27 cellular contexts compared by ENCODE assay signal in the genomic region with DNA sequence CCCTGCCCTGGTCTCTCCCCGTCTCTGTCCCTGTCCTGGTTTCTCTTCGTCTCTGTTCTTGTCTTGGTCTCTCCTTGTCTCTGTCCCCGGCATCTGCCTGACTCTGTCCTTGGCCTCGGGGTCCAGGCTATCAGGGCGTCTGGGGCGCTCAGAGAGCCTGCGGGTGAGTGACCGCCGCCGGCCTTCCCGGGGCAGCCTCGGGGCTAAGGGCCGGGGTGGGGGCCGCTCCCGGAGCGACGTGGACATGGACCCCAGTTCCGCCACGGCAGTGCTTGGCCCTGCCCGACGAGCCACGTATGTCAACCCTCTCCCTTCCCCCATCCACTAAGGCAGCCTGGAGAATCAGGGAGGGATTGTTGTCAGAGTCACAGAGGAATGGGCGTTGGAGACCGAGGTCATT. TPM values are rescaled to one million over a fixed set of nuclear protein-coding genes. Genes with fewer than 3 reads are reported as not detected.
A peak's percentile ranks its signal among the peaks of the same experiment; 100 is the strongest.
DNase-seq lines count a peak whose midpoint lies in the region; ATAC-seq and TF ChIP-seq lines count a peak whose summit lies in the region.
"Had no signal": no experiment of that assay in that cellular context is flagged by ENCODE, and none has a peak within 500 bp of the region (broad histone marks: within the 10 kb centered on the region; RNA-seq: fewer than 3 reads in every experiment).

No MANE protein-coding gene starts in this region.

- H3K27ac Mint-ChIP-seq in activated CD8-positive, alpha-beta T cell treated with anti-CD3 and anti-CD28 coated beads for 36 hours = peak overlapping the region; percentile 23
- H3K27ac Mint-ChIP-seq in effector memory CD8-positive, alpha-beta T cell = peak overlapping the region; percentile 88 to 93
- H3K27ac Mint-ChIP-seq in stimulated activated effector memory CD8-positive, alpha-beta T cell treated with anti-CD3 and anti-CD28 coated beads, Interleukin-12 subunit alpha, Interleukin-12 subunit beta, amount 100 ng/mL, for 72 hours = peak overlapping the region; percentile 92
- H3K27ac Mint-ChIP-seq: HFFc6 had no signal

- DNase-seq in right cardiac atrium = peak in 2 of 3 donors; percentile 27 to 61
- no peak for DNase-seq in left ventricle myocardium superior
- DNase-seq in activated CD8-positive, alpha-beta T cell treated with anti-CD3 and anti-CD28 coated beads for 36 hours = no peak
- no peak for DNase-seq in effector memory CD8-positive, alpha-beta T cell
- DNase-seq in stimulated activated effector memory CD8-positive, alpha-beta T cell treated with anti-CD3 and anti-CD28 coated beads, Interleukin-12 subunit alpha, Interleukin-12 subunit beta, amount 100 ng/mL, for 72 hours (ENCODE audit: low spot score in 2 of 2) = no peak
- DNase-seq in esophagus squamous epithelium (lab: John Stamatoyannopoulos, UW) = no peak
- DNase-seq in NCI-H2081 treated with DMSO at 0.1 percent for 48 hours (lab: John Stamatoyannopoulos, UW) = no peak
- no peak for DNase-seq in dermis blood vessel endothelial cell
- DNase-seq: activated gamma-delta T cell; CD4-positive, CD25-positive, alpha-beta regulatory T cell; cerebellar nuclear complex; effector CD4-positive, alpha-beta T cell; foreskin melanocyte; HFFc6; mucosa of descending colon; NCI-H146; NCI-H2171 treated with DMSO at 0.1 percent for 48 hours; NCI-H526; nucleus accumbens; stimulated activated CD4-positive, alpha-beta T cell treated with anti-CD3 and anti-CD28 coated beads, Interleukin-2, amount 100 ng/mL, for 48 hours; stomach; T-helper 9 cell had no signal

- POLR2A ChIA-PET in activated CD8-positive, alpha-beta T cell treated with anti-CD3 and anti-CD28 coated beads for 36 hours (lab: Charles Lee) = interaction anchor here (0.8 to 1.4 kb wide), 8 partner anchors 9 to 39 kb away, joined by 3 to 10 read pairs (median 3); no protein-coding TSS in a partner anchor

- WGBS in right cardiac atrium = 91% methylated on average over 24 of the region's 24 CpGs
- WGBS in esophagus squamous epithelium, 2 donors = 88 to 96% methylated on average over 2 to 5 of the region's 24 CpGs

- no peaks in the 10 kb centered on the region for H3K9me3 ChIP-seq in right cardiac atrium (ENCODE audit: control insufficient read depth, low read length)
- no peaks in the 10 kb centered on the region for H3K9me3 ChIP-seq in esophagus squamous epithelium
- H3K9me3 ChIP-seq: left lung, mucosa of descending colon, stomach, tibial nerve had no signal

- peaks cover 61% of the 10 kb centered on the region for H3K4me1 Mint-ChIP-seq in activated CD8-positive, alpha-beta T cell treated with anti-CD3 and anti-CD28 coated beads for 36 hours (ENCODE audit: low read depth)
- H3K4me1 Mint-ChIP-seq in effector memory CD8-positive, alpha-beta T cell (ENCODE audit: low read depth in 2 of 2) = peaks cover 36 to 47% of the 10 kb centered on the region in 2 donors
- peaks cover 44% of the 10 kb centered on the region for H3K4me1 Mint-ChIP-seq in stimulated activated effector memory CD8-positive, alpha-beta T cell treated with anti-CD3 and anti-CD28 coated beads, Interleukin-12 subunit alpha, Interleukin-12 subunit beta, amount 100 ng/mL, for 72 hours

- H3K9me3 Mint-ChIP-seq in activated CD8-positive, alpha-beta T cell treated with anti-CD3 and anti-CD28 coated beads for 36 hours = no peaks in the 10 kb centered on the region
- H3K9me3 Mint-ChIP-seq in effector memory CD8-positive, alpha-beta T cell = no peaks in the 10 kb centered on the region
- H3K9me3 Mint-ChIP-seq in stimulated activated effector memory CD8-positive, alpha-beta T cell treated with anti-CD3 and anti-CD28 coated beads, Interleukin-12 subunit alpha, Interleukin-12 subunit beta, amount 100 ng/mL, for 72 hours = no peaks in the 10 kb centered on the region
- H3K9me3 Mint-ChIP-seq: CD4-positive, CD25-positive, alpha-beta regulatory T cell; HFFc6 had no signal

- H3K4me3 Mint-ChIP-seq in activated CD8-positive, alpha-beta T cell treated with anti-CD3 and anti-CD28 coated beads for 36 hours = no peak overlapping the region
- no peak overlapping the region for H3K4me3 Mint-ChIP-seq in effector memory CD8-positive, alpha-beta T cell
- no peak overlapping the region for H3K4me3 Mint-ChIP-seq in stimulated activated effector memory CD8-positive, alpha-beta T cell treated with anti-CD3 and anti-CD28 coated beads, Interleukin-12 subunit alpha, Interleukin-12 subunit beta, amount 100 ng/mL, for 72 hours
- H3K4me3 Mint-ChIP-seq: HFFc6 had no signal

- H3K27ac ChIP-seq in right cardiac atrium (ENCODE audit: low read length) = no peak overlapping the region
- H3K27ac ChIP-seq in esophagus squamous epithelium = no peak overlapping the region
- H3K27ac ChIP-seq: KMS-11, left lung, stomach, tibial nerve had no signal

- TF ChIP-seq POLR2A in esophagus squamous epithelium (IDR thresholded peaks at IDR 0.05) = no peak

- H3K4me3 ChIP-seq in right cardiac atrium (ENCODE audit: low read length) = no peak overlapping the region
- H3K4me3 ChIP-seq in esophagus squamous epithelium = no peak overlapping the region
- H3K4me3 ChIP-seq: left lung, mucosa of descending colon, smooth muscle cell, stomach, tibial nerve had no signal

- ATAC-seq in right cardiac atrium (no peak), left ventricle myocardium superior (no peak)
- ATAC-seq in activated CD8-positive, alpha-beta T cell treated with anti-CD3 and anti-CD28 coated beads for 36 hours = no peak
- no peak for ATAC-seq in effector memory CD8-positive, alpha-beta T cell (replicated peaks)
- no peak for ATAC-seq in stimulated activated effector memory CD8-positive, alpha-beta T cell treated with anti-CD3 and anti-CD28 coated beads, Interleukin-12 subunit alpha, Interleukin-12 subunit beta, amount 100 ng/mL, for 72 hours
- ATAC-seq: left lung, mucosa of descending colon had no signal

- H3K27me3 Mint-ChIP-seq in activated CD8-positive, alpha-beta T cell treated with anti-CD3 and anti-CD28 coated beads for 36 hours = no peaks in the 10 kb centered on the region
- H3K27me3 Mint-ChIP-seq in effector memory CD8-positive, alpha-beta T cell = no peaks in the 10 kb centered on the region
- H3K27me3 Mint-ChIP-seq: CD4-positive, CD25-positive, alpha-beta regulatory T cell had no signal

- TF ChIP-seq CTCF in activated CD8-positive, alpha-beta T cell treated with anti-CD3 and anti-CD28 coated beads for 36 hours (IDR thresholded peaks at IDR 0.05) = no peak
- TF ChIP-seq CTCF in esophagus squamous epithelium (IDR thresholded peaks at IDR 0.05) = no peak

- H3K27me3 ChIP-seq in right cardiac atrium (ENCODE audit: control insufficient read depth, insufficient read depth) (no peaks in the 10 kb centered on the region), esophagus squamous epithelium (no peaks in the 10 kb centered on the region)
- H3K27me3 ChIP-seq: left lung, stomach, tibial nerve had no signal

- H3K36me3 Mint-ChIP-seq in activated CD8-positive, alpha-beta T cell treated with anti-CD3 and anti-CD28 coated beads for 36 hours (ENCODE audit: low read depth) = peaks cover 55% of the 10 kb centered on the region
- H3K36me3 Mint-ChIP-seq in effector memory CD8-positive, alpha-beta T cell (ENCODE audit: insufficient read depth) = peaks cover 82% of the 10 kb centered on the region
- peaks cover 95% of the 10 kb centered on the region for H3K36me3 Mint-ChIP-seq in stimulated activated effector memory CD8-positive, alpha-beta T cell treated with anti-CD3 and anti-CD28 coated beads, Interleukin-12 subunit alpha, Interleukin-12 subunit beta, amount 100 ng/mL, for 72 hours

- intact Hi-C loops in right cardiac atrium (cut with DNase I) = no loop called here
- intact Hi-C loops in left ventricle myocardium superior (cut with micrococcal nuclease) = no loop called here
- intact Hi-C loops in activated CD8-positive, alpha-beta T cell treated with anti-CD3 and anti-CD28 coated beads for 36 hours (cut with micrococcal nuclease) = no loop called here
- intact Hi-C loops in esophagus squamous epithelium (cut with DNase I) = no loop called here

- CTCF ChIA-PET in activated CD8-positive, alpha-beta T cell treated with anti-CD3 and anti-CD28 coated beads for 36 hours (lab: Charles Lee) = interaction anchor here (1.1 to 1.2 kb wide), 2 partner anchors 8 to 11 kb away, joined by 3 to 5 read pairs; no protein-coding TSS in a partner anchor

- H3K36me3 ChIP-seq in esophagus squamous epithelium = peaks cover 43 to 96% (median 56%) of the 10 kb centered on the region in 3 donors

- H3K4me1 ChIP-seq in right cardiac atrium (ENCODE audit: control insufficient read depth, insufficient read depth, low read length) (no peaks in the 10 kb centered on the region), esophagus squamous epithelium (peaks cover 0 to under 1% (median 0%) of the 10 kb centered on the region in 3 donors)
- H3K4me1 ChIP-seq: left lung, tibial nerve had no signal

RNA-seq across cellular contexts. Expression of gene ARHGEF1, which starts 14.8 kb away (rescaled TPM):
- 10 to 100 TPM; 39.7 to 43.9 (median 40.8) TPM for total RNA-seq in right cardiac atrium
- 42.8 TPM for polyA plus RNA-seq in right cardiac atrium
- total RNA-seq in left ventricle myocardium superior = 26.9 TPM
- total RNA-seq in activated CD8-positive, alpha-beta T cell treated with anti-CD3 and anti-CD28 coated beads for 36 hours = 100 to 1,000 TPM; 307 to 308 TPM
- 10 to 100 TPM; 31.0 to 59.5 (median 56.2) TPM for total RNA-seq in esophagus squamous epithelium
- total RNA-seq in dermis blood vessel endothelial cell = 53.8 and 69.4 TPM in 2 replicates

RNA-seq across cellular contexts. Expression of gene CD79A, which starts 20.7 kb away (rescaled TPM):
- under 1 TPM in 2 of 4 donors, not detected in 2; 0.37 to 0.58 TPM for total RNA-seq in right cardiac atrium
- 0.09 TPM for polyA plus RNA-seq in right cardiac atrium
- not detected for total RNA-seq in left ventricle myocardium superior
- total RNA-seq in activated CD8-positive, alpha-beta T cell treated with anti-CD3 and anti-CD28 coated beads for 36 hours = 10 to 100 TPM; 19.3 to 21.0 TPM
- total RNA-seq in esophagus squamous epithelium = 1 to 10 TPM in 2 of 4 donors, not detected in 2; 1.7 to 3.1 TPM
- total RNA-seq in dermis blood vessel endothelial cell = 0.09 and 0.34 TPM in 2 replicates
- total RNA-seq: HT1080, smooth muscle cell, tibial nerve had no signal

RNA-seq across cellular contexts. Expression of gene ERFL, which starts 30.4 kb away (rescaled TPM):
- total RNA-seq in right cardiac atrium = under 1 TPM in 1 of 4 donors, not detected in 3; 0.20 TPM
- polyA plus RNA-seq in right cardiac atrium = 0.02 TPM
- total RNA-seq in left ventricle myocardium superior = not detected
- total RNA-seq in activated CD8-positive, alpha-beta T cell treated with anti-CD3 and anti-CD28 coated beads for 36 hours = 1 to 10 TPM; 1.5 to 1.6 TPM
- not detected for total RNA-seq in esophagus squamous epithelium
- not detected in 2 replicates for total RNA-seq in dermis blood vessel endothelial cell
- total RNA-seq: stomach had no signal
- polyA plus RNA-seq: CD4-positive, CD25-positive, alpha-beta regulatory T cell had no signal

RNA-seq across cellular contexts. Expression of gene RPS19, which starts 37.8 kb away (rescaled TPM):
- total RNA-seq in right cardiac atrium (100 to 1,000 TPM; 625 to 784 (median 741) TPM), left ventricle myocardium superior (559 TPM), esophagus squamous epithelium (1,000 to 10,000 TPM in 3 of 4 donors, 100 to 1,000 TPM in 1; 922 to 1,801 (median 1,460) TPM), dermis blood vessel endothelial cell (1,021 and 1,770 TPM in 2 replicates)
- 863 TPM for polyA plus RNA-seq in right cardiac atrium
- 1,000 to 10,000 TPM; 3,454 to 3,479 TPM for total RNA-seq in activated CD8-positive, alpha-beta T cell treated with anti-CD3 and anti-CD28 coated beads for 36 hours

RNA-seq across cellular contexts. Expression of gene DMRTC2, which starts 53.0 kb away (rescaled TPM):
- total RNA-seq in right cardiac atrium = not detected
- polyA plus RNA-seq in right cardiac atrium = not detected
- not detected for total RNA-seq in left ventricle myocardium superior
- total RNA-seq in activated CD8-positive, alpha-beta T cell treated with anti-CD3 and anti-CD28 coated beads for 36 hours = not detected
- total RNA-seq in esophagus squamous epithelium = not detected
- not detected in 2 replicates for total RNA-seq in dermis blood vessel endothelial cell
- total RNA-seq: CD4-positive, CD25-positive, alpha-beta regulatory T cell; HFFc6; HT1080; left lung; mucosa of descending colon; smooth muscle cell; stomach; tibial nerve had no signal
- polyA plus RNA-seq: CD4-positive, CD25-positive, alpha-beta regulatory T cell; smooth muscle cell; stomach had no signal

Comparison
In these comparisons a context has a peak if more than half of its experiments do, and no peak if none do; other contexts are left out.
1. DNase-seq: peak in right cardiac atrium (2 of 3); none in left ventricle myocardium superior (single experiment), activated CD8-positive, alpha-beta T cell treated with anti-CD3 and anti-CD28 coated beads for 36 hours (single experiment), effector memory CD8-positive, alpha-beta T cell (0 of 3), stimulated activated effector memory CD8-positive, alpha-beta T cell treated with anti-CD3 and anti-CD28 coated beads, Interleukin-12 subunit alpha, Interleukin-12 subunit beta, amount 100 ng/mL, for 72 hours (0 of 2), esophagus squamous epithelium (single experiment), NCI-H2081 treated with DMSO at 0.1 percent for 48 hours (single experiment) and dermis blood vessel endothelial cell (single experiment).
2. H3K27ac Mint-ChIP-seq: peak in every context shown above with its lines; median percentile 92 in stimulated activated effector memory CD8-positive, alpha-beta T cell treated with anti-CD3 and anti-CD28 coated beads, Interleukin-12 subunit alpha, Interleukin-12 subunit beta, amount 100 ng/mL, for 72 hours; 90 in effector memory CD8-positive, alpha-beta T cell; 23 in activated CD8-positive, alpha-beta T cell treated with anti-CD3 and anti-CD28 coated beads for 36 hours.
3. RNA of gene CD79A, which starts 20.7 kb away (total RNA-seq): 19.3 to 21.0 TPM in activated CD8-positive, alpha-beta T cell treated with anti-CD3 and anti-CD28 coated beads for 36 hours; 1.7 to 3.1 TPM in esophagus squamous epithelium, 0.37 to 0.58 TPM in right cardiac atrium, 0.09 to 0.34 TPM in dermis blood vessel endothelial cell and not detected in left ventricle myocardium superior (single experiment); every median in the first group is over 4 times any median in the second.